In the genomic region with DNA sequence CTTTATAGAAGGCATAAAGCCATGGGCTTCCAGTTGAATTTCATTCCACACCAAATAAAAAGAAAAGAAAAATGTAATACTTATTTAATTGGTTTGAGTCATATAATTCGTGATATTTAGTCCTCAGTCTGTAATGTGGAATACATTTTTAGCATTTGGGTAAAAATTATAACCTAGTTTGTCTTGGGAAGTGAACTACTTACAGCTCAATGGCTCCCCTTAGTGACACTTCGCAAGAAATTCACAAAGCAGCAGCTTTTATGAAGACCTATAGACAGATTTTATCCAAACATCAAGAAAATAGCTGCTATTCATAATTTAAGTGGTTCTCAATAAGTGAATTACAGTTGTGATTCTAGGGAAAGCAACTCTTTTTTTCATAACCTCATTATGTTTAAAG, we compare ENCODE assay signal across 8 cellular contexts.
DNase-seq lines count a peak whose midpoint lies in the region; ATAC-seq and TF ChIP-seq lines count a peak whose summit lies in the region.

No MANE protein-coding gene starts in this region.

- H3K9me3 ChIP-seq in MM.1S (replicated peaks; ENCODE audit: insufficient read depth, low read length) = no peaks in the 10 kb centered on the region
- H3K9me3 ChIP-seq in colonic mucosa = no peaks in the 10 kb centered on the region

- H3K4me1 ChIP-seq in MM.1S (ENCODE audit: low read length) (no peaks in the 10 kb centered on the region), colonic mucosa (no peaks in the 10 kb centered on the region)

- no peak overlapping the region for H2AFZ ChIP-seq in MM.1S (ENCODE audit: low read length)

- no peak overlapping the region for H3K9ac ChIP-seq in MM.1S (ENCODE audit: low read length)
- no peak overlapping the region for H3K9ac ChIP-seq in colonic mucosa (ENCODE audit: low read depth in 2 of 2, low read length in 2 of 2)

- H4K20me1 ChIP-seq in MM.1S (ENCODE audit: insufficient read depth, low read length) = no peaks in the 10 kb centered on the region

- H3K9me3 Mint-ChIP-seq in nephron = no peaks in the 10 kb centered on the region

- no peak overlapping the region for H3K27ac Mint-ChIP-seq in nephron

- no peaks in the 10 kb centered on the region for H3K27me3 Mint-ChIP-seq in nephron (ENCODE audit: low read depth)

- no peaks in the 10 kb centered on the region for H3F3A ChIP-seq in MM.1S (ENCODE audit: insufficient read depth, low read length)

- no peak overlapping the region for H3K4me3 ChIP-seq in GM06990 (replicated peaks; ENCODE audit: low read depth, low read length)
- no peak overlapping the region for H3K4me3 ChIP-seq in MM.1S (ENCODE audit: low read length)
- no peak overlapping the region for H3K4me3 ChIP-seq in astrocyte of the cerebellum (ENCODE audit: low read depth, low read length)
- H3K4me3 ChIP-seq in colonic mucosa = no peak overlapping the region

- DNase-seq in GM06990 (ENCODE audit: extremely low read depth, insufficient read length) = no peak
- peak; percentile 32 for DNase-seq in MM.1S
- DNase-seq in astrocyte of the cerebellum (ENCODE audit: low read depth) = peak; percentile 29
- no peak for DNase-seq in anterior cingulate cortex (lab: John Stamatoyannopoulos, UW)
- no peak for DNase-seq in colonic mucosa

- no peaks in the 10 kb centered on the region for H3K27me3 ChIP-seq in GM06990 (replicated peaks; ENCODE audit: control insufficient read depth, insufficient read depth, low read length)
- no peaks in the 10 kb centered on the region for H3K27me3 ChIP-seq in MM.1S (replicated peaks; ENCODE audit: insufficient read depth, low read length)
- no peaks in the 10 kb centered on the region for H3K27me3 ChIP-seq in colonic mucosa

- H3K27ac ChIP-seq in MM.1S (ENCODE audit: low read length) (no peak overlapping the region), colonic mucosa (no peak overlapping the region)

- no peaks in the 10 kb centered on the region for H3K79me2 ChIP-seq in MM.1S (ENCODE audit: low read length)

- H3K9me2 ChIP-seq in MM.1S (replicated peaks; ENCODE audit: insufficient read depth, low read length) = no peaks in the 10 kb centered on the region

- ATAC-seq in GM18498 (IDR thresholded peaks at IDR 0.05; ENCODE audit: unreplicated experiment) (no peak), HG02973 (IDR thresholded peaks at IDR 0.05; ENCODE audit: unreplicated experiment) (no peak)

- TF ChIP-seq CTCF in GM06990 (IDR thresholded peaks at IDR 0.05; ENCODE audit: insufficient read depth, low read length, poor library complexity, severe bottlenecking) (peak; percentile 50), MM.1S (IDR thresholded peaks at IDR 0.05; ENCODE audit: low read length) (peak; percentile 47), astrocyte of the cerebellum (IDR thresholded peaks at IDR 0.05; ENCODE audit: low read depth, low read length, missing control alignments) (peak; percentile 65), nephron (IDR thresholded peaks at IDR 0.05; ENCODE audit: unreplicated experiment in 3 of 3) (peak; percentile 52 to 68 (median 55)), colonic mucosa (IDR thresholded peaks at IDR 0.05) (no peak)

- in situ Hi-C loops in astrocyte of the cerebellum (cut with HindIII; ENCODE audit: low sequenced_read_pairs) = no loop called here

- no peaks in the 10 kb centered on the region for H3K36me3 Mint-ChIP-seq in nephron (ENCODE audit: low read depth)

- intact Hi-C loops in colonic mucosa (cut with DNase I) = no loop called here

- H3K4me3 Mint-ChIP-seq in nephron = no peak overlapping the region

- H3K36me3 ChIP-seq in GM06990 (ENCODE audit: control insufficient read depth, insufficient read depth, low read length) (no peaks in the 10 kb centered on the region), MM.1S (replicated peaks; ENCODE audit: insufficient read depth, low read length) (no peaks in the 10 kb centered on the region), colonic mucosa (no peaks in the 10 kb centered on the region)

- peaks cover 20% of the 10 kb centered on the region for H3K4me1 Mint-ChIP-seq in nephron

- H3K4me2 ChIP-seq in MM.1S (ENCODE audit: low read depth, low read length) = no peak overlapping the region

Comparison
In these comparisons a context has a peak if more than half of its experiments do, and no peak if none do; other contexts are left out.
1. DNase-seq: peak in MM.1S (single experiment) and astrocyte of the cerebellum (single experiment); none in GM06990 (single experiment), anterior cingulate cortex (0 of 58) and colonic mucosa (single experiment).